21 cellular contexts compared by ENCODE assay signal in the genomic region with DNA sequence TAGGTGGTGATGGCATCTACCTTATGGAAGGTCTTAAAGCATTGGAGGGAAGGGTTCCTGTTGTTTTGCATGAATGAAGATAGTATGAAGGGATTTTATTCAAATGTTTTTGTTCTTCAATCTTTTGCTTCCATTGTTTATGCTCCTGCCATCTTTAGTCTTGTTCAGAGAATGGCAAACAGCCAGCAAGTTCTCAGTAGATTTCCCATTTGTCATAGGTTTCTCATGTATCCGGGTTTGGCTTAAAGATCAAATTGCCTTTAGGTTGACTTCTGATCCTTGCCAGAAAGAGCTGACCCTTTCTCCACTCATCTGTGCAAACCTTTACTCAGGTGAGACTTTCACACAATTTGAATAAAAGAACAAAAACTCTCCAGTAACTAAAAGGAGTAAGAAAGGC. TPM values are rescaled to one million over a fixed set of nuclear protein-coding genes. Genes with fewer than 3 reads are reported as not detected.
DNase-seq lines count a peak whose midpoint lies in the region; ATAC-seq and TF ChIP-seq lines count a peak whose summit lies in the region.
"Had no signal": no experiment of that assay in that cellular context is flagged by ENCODE, and none has a peak within 500 bp of the region (broad histone marks: within the 10 kb centered on the region; RNA-seq: fewer than 3 reads in every experiment).

No MANE protein-coding gene starts in this region.

- no peak overlapping the region for H2AFZ ChIP-seq in KMS-11 (ENCODE audit: low read depth)
- H2AFZ ChIP-seq: GM23248 had no signal

- peak overlapping the region; percentile 35 for H3K4me2 ChIP-seq in KMS-11

- CTCF ChIA-PET in activated CD8-positive, alpha-beta memory T cell treated with anti-CD3 and anti-CD28 coated beads, Interleukin-2, amount 10 ng/mL, durations not matched to agents 7 days and 5 days (lab: Charles Lee), result no interaction called here

- no peak for ATAC-seq in activated CD8-positive, alpha-beta memory T cell treated with anti-CD3 and anti-CD28 coated beads, Interleukin-2, amount 10 ng/mL, durations not matched to agents 7 days and 5 days
- ATAC-seq in activated naive CD4-positive, alpha-beta T cell treated with anti-CD3 and anti-CD28 coated beads, Interleukin-2, amount 50 U/mL, for 72 hours, result no peak
- no peak for ATAC-seq in GM19455 (IDR thresholded peaks at IDR 0.05; ENCODE audit: unreplicated experiment)
- no peak for ATAC-seq in GM19397 (IDR thresholded peaks at IDR 0.05; ENCODE audit: unreplicated experiment)
- ATAC-seq: esophagus mucosa, Panc1, right lobe of liver, upper lobe of right lung had no signal

- H3K27me3 Mint-ChIP-seq in activated CD8-positive, alpha-beta memory T cell treated with anti-CD3 and anti-CD28 coated beads, Interleukin-2, amount 10 ng/mL, durations not matched to agents 7 days and 5 days, result no peaks in the 10 kb centered on the region

- no peak for TF ChIP-seq CTCF in KMS-11 (conservative IDR thresholded peaks at IDR 0.05; ENCODE audit: low read depth, low read length)

- 0 out of 2 replicates have a peak, but pooled peaks cover 6% of the 10 kb centered on the region for H3K9me3 ChIP-seq in SJCRH30 (replicated peaks)
- H3K9me3 ChIP-seq: right lobe of liver, upper lobe of right lung had no signal

- H3K79me2 ChIP-seq in KMS-11 (ENCODE audit: insufficient read depth, low read depth), result no peaks in the 10 kb centered on the region

- H3K9ac ChIP-seq in KMS-11, result no peak overlapping the region
- H3K9ac ChIP-seq: GM23248 had no signal

- H3K36me3 Mint-ChIP-seq in activated CD8-positive, alpha-beta memory T cell treated with anti-CD3 and anti-CD28 coated beads, Interleukin-2, amount 10 ng/mL, durations not matched to agents 7 days and 5 days, result peaks cover 48% of the 10 kb centered on the region
- peaks cover 0 to 52% of the 10 kb centered on the region in 2 donors for H3K36me3 Mint-ChIP-seq in activated naive CD4-positive, alpha-beta T cell treated with anti-CD3 and anti-CD28 coated beads, Interleukin-2, amount 50 U/mL, for 72 hours
- H3K36me3 Mint-ChIP-seq: CD14-positive monocyte had no signal

- H3K4me3 ChIP-seq in KMS-11 (IDR thresholded peaks at IDR 0.05; ENCODE audit: insufficient read depth, low read depth, low read length), result no peak overlapping the region
- no peak overlapping the region for H3K4me3 ChIP-seq in SJCRH30
- H3K4me3 ChIP-seq: dorsolateral prefrontal cortex, GM23248, right lobe of liver, stomach, upper lobe of right lung had no signal

- H3K4me1 ChIP-seq in KMS-11 (ENCODE audit: low read depth, poor library complexity, severe bottlenecking) (peaks cover 36% of the 10 kb centered on the region), SJCRH30 (peaks cover 9% of the 10 kb centered on the region)
- H3K4me1 ChIP-seq: right lobe of liver, stomach, upper lobe of right lung had no signal

- H3K27me3 ChIP-seq in KMS-11 (ENCODE audit: insufficient read depth, low read depth), result no peaks in the 10 kb centered on the region
- H3K27me3 ChIP-seq in SJCRH30, result no peaks in the 10 kb centered on the region; the same call in 1 of the 2 replicates
- H3K27me3 ChIP-seq: right lobe of liver, stomach, upper lobe of right lung had no signal

- H3K4me1 Mint-ChIP-seq in activated CD8-positive, alpha-beta memory T cell treated with anti-CD3 and anti-CD28 coated beads, Interleukin-2, amount 10 ng/mL, durations not matched to agents 7 days and 5 days, result peaks cover 41% of the 10 kb centered on the region

- H3K27ac Mint-ChIP-seq in activated CD8-positive, alpha-beta memory T cell treated with anti-CD3 and anti-CD28 coated beads, Interleukin-2, amount 10 ng/mL, durations not matched to agents 7 days and 5 days, result peak overlapping the region; percentile 95
- H3K27ac Mint-ChIP-seq in activated naive CD4-positive, alpha-beta T cell treated with anti-CD3 and anti-CD28 coated beads, Interleukin-2, amount 50 U/mL, for 72 hours, result peak overlapping the region; percentile 81 to 96
- H3K27ac Mint-ChIP-seq: CD14-positive monocyte had no signal

- peaks cover 15% of the 10 kb centered on the region for H3K9me3 Mint-ChIP-seq in activated CD8-positive, alpha-beta memory T cell treated with anti-CD3 and anti-CD28 coated beads, Interleukin-2, amount 10 ng/mL, durations not matched to agents 7 days and 5 days (ENCODE audit: low read depth)
- peaks cover 4 to 37% of the 10 kb centered on the region in 2 donors for H3K9me3 Mint-ChIP-seq in activated naive CD4-positive, alpha-beta T cell treated with anti-CD3 and anti-CD28 coated beads, Interleukin-2, amount 50 U/mL, for 72 hours

- no peaks in the 10 kb centered on the region for H4K20me1 ChIP-seq in KMS-11 (ENCODE audit: insufficient read depth)

- no peak for DNase-seq in activated CD8-positive, alpha-beta memory T cell treated with anti-CD3 and anti-CD28 coated beads, Interleukin-2, amount 10 ng/mL, durations not matched to agents 7 days and 5 days
- no peak for DNase-seq in activated CD8-positive, alpha-beta memory T cell treated with anti-CD3 and anti-CD28 coated beads for 24 hours
- no peak for DNase-seq in activated naive CD4-positive, alpha-beta T cell treated with anti-CD3 and anti-CD28 coated beads, Interleukin-2, amount 50 U/mL, for 72 hours (ENCODE audit: low spot score in 2 of 2)
- DNase-seq in iris pigment epithelial cell (ENCODE audit: low read depth) (peak; percentile 50), SJCRH30 (no peak)
- DNase-seq: ACHN, DMS79, dorsolateral prefrontal cortex, GM23248, NCI-H2171 treated with DMSO at 0.1 percent for 48 hours, NCI-H774, right lobe of liver, stomach, upper lobe of right lung had no signal

- no peak overlapping the region for H3K4me3 Mint-ChIP-seq in activated CD8-positive, alpha-beta memory T cell treated with anti-CD3 and anti-CD28 coated beads, Interleukin-2, amount 10 ng/mL, durations not matched to agents 7 days and 5 days
- H3K4me3 Mint-ChIP-seq: CD14-positive monocyte had no signal

- H3K36me3 ChIP-seq in KMS-11 (ENCODE audit: insufficient read depth) (no peaks in the 10 kb centered on the region), SJCRH30 (no peaks in the 10 kb centered on the region)
- H3K36me3 ChIP-seq: right lobe of liver, stomach, upper lobe of right lung had no signal

- H3K27ac ChIP-seq in KMS-11, result no peak overlapping the region
- no peak overlapping the region for H3K27ac ChIP-seq in SJCRH30
- H3K27ac ChIP-seq: dorsolateral prefrontal cortex, GM23248, right lobe of liver, upper lobe of right lung, VCaP had no signal

RNA-seq across cellular contexts. Expression of a gene that starts 44.2 kb away (rescaled TPM):
- 100 to 1,000 TPM; 101 to 109 TPM for total RNA-seq in activated CD8-positive, alpha-beta memory T cell treated with anti-CD3 and anti-CD28 coated beads, Interleukin-2, amount 10 ng/mL, durations not matched to agents 7 days and 5 days
- 10 to 100 TPM; 56.5 to 67.1 TPM for total RNA-seq in activated naive CD4-positive, alpha-beta T cell treated with anti-CD3 and anti-CD28 coated beads, Interleukin-2, amount 50 U/mL, for 72 hours
- total RNA-seq in SJCRH30 (2014; rRNA removed; shearing (Covaris generic)), result 0.16 TPM in 1 of 2 replicates, not detected in the other

RNA-seq across cellular contexts. Expression of a gene that starts 50.2 kb away (rescaled TPM):
- 1 to 10 TPM; 1.6 to 4.3 TPM for total RNA-seq in activated CD8-positive, alpha-beta memory T cell treated with anti-CD3 and anti-CD28 coated beads, Interleukin-2, amount 10 ng/mL, durations not matched to agents 7 days and 5 days
- total RNA-seq in activated naive CD4-positive, alpha-beta T cell treated with anti-CD3 and anti-CD28 coated beads, Interleukin-2, amount 50 U/mL, for 72 hours, result 10 to 100 TPM in 1 of 2 donors, 1 to 10 TPM in 1; 4.7 to 42.5 TPM
- 248 and 265 TPM in 2 replicates for total RNA-seq in SJCRH30 (2014; rRNA removed; shearing (Covaris generic))

Comparison
In these comparisons a context has a peak if more than half of its experiments do, and no peak if none do; other contexts are left out.
1. RNA of a gene that starts 44.2 kb away (total RNA-seq): 101 to 109 TPM in activated CD8-positive, alpha-beta memory T cell treated with anti-CD3 and anti-CD28 coated beads, Interleukin-2, amount 10 ng/mL, durations not matched to agents 7 days and 5 days and 56.5 to 67.1 TPM in activated naive CD4-positive, alpha-beta T cell treated with anti-CD3 and anti-CD28 coated beads, Interleukin-2, amount 50 U/mL, for 72 hours; 0.16 TPM in SJCRH30; every median in the first group is over 10 times any median in the second.